8 cellular contexts compared by ENCODE assay signal in genomic region chr16:70380919-70381603, GRCh38. TPM values are rescaled to one million over a fixed set of nuclear protein-coding genes. Genes with fewer than 3 reads are reported as not detected.
DNase-seq lines count a peak whose midpoint lies in the region; ATAC-seq and TF ChIP-seq lines count a peak whose summit lies in the region.

No MANE protein-coding gene starts in this region.

- H3K27me3 Mint-ChIP-seq in neural crest cell (ENCODE audit: low read depth): peaks cover 3% of the 10 kb centered on the region

- H3K9me3 ChIP-seq in RWPE2 (ENCODE audit: severe bottlenecking) (no peaks in the 10 kb centered on the region), stomach smooth muscle (ENCODE audit: control insufficient read depth in 2 of 2, low read length in 2 of 2) (no peaks in the 10 kb centered on the region)

- H3K36me3 Mint-ChIP-seq in neural crest cell (ENCODE audit: low read depth): peaks cover 16% of the 10 kb centered on the region

- ATAC-seq in RWPE2 (ENCODE audit: low read depth): peak; percentile 90

- H3K36me3 ChIP-seq in RWPE2 (ENCODE audit: low read depth): peaks cover 25% of the 10 kb centered on the region
- H3K36me3 ChIP-seq in stomach smooth muscle (ENCODE audit: control insufficient read depth in 2 of 2, insufficient read depth in 2 of 2, low read length in 2 of 2): peaks cover 0 to 7% of the 10 kb centered on the region in 2 donors

- no peaks in the 10 kb centered on the region for H3K9me3 Mint-ChIP-seq in neural crest cell

- TF ChIP-seq CTCF in RWPE2 (IDR thresholded peaks at IDR 0.05; ENCODE audit: poor library complexity, severe bottlenecking) (peak; percentile 67), foreskin fibroblast (IDR thresholded peaks at IDR 0.05; ENCODE audit: low read depth, low read length) (no peak), neural crest cell (conservative IDR thresholded peaks at IDR 0.05) (peak; percentile 54)

- no peaks in the 10 kb centered on the region for H3K27me3 ChIP-seq in RWPE2 (ENCODE audit: insufficient read depth, poor library complexity, severe bottlenecking)
- no peaks in the 10 kb centered on the region for H3K27me3 ChIP-seq in stomach smooth muscle (ENCODE audit: control insufficient read depth in 1 of 2, insufficient read depth in 2 of 2, low read length in 2 of 2)

- H3K27ac Mint-ChIP-seq in neural crest cell (ENCODE audit: unreplicated experiment): peak overlapping the region; percentile 62

- H3K4me3 Mint-ChIP-seq in neural crest cell: peak overlapping the region; percentile 94

- H3K4me1 ChIP-seq in RWPE2 (ENCODE audit: insufficient read depth, poor library complexity, severe bottlenecking): no peaks in the 10 kb centered on the region
- peaks cover 16% of the 10 kb centered on the region for H3K4me1 ChIP-seq in stomach smooth muscle (ENCODE audit: control insufficient read depth, insufficient read depth, low read length)

- H3K27ac ChIP-seq in RWPE2 (ENCODE audit: poor library complexity, severe bottlenecking) (peak overlapping the region; percentile 85), stomach smooth muscle (ENCODE audit: low read length) (peak overlapping the region; percentile 69)

- peak; percentile 99 for DNase-seq in ELF-1 (ENCODE audit: low read depth, low spot score)
- DNase-seq in GOT3 (lab: John Stamatoyannopoulos, UW): peak; percentile 85
- peak; percentile 99 for DNase-seq in LoVo (ENCODE audit: low spot score)
- DNase-seq in RWPE2 (ENCODE audit: low spot score): peak; percentile 97
- peak; percentile 91 for DNase-seq in activated gamma-delta T cell (lab: John Stamatoyannopoulos, UW)
- DNase-seq in foreskin fibroblast: peak; percentile 97 to 99
- DNase-seq in neural crest cell (ENCODE audit: low read depth, low spot score): peak; percentile 91

- H3K4me3 ChIP-seq in RWPE2 (ENCODE audit: severe bottlenecking) (peak overlapping the region; percentile 62), foreskin fibroblast (ENCODE audit: low read depth in 1 of 2, low read length in 2 of 2) (peak overlapping the region; percentile 78 to 84), stomach smooth muscle (ENCODE audit: low read length in 2 of 2) (peak overlapping the region; percentile 84 to 88)

- peak overlapping the region; percentile 78 for H3K9ac ChIP-seq in stomach smooth muscle (ENCODE audit: low read length in 2 of 2)

- peaks cover 11% of the 10 kb centered on the region for H3K4me1 Mint-ChIP-seq in neural crest cell

RNA-seq across cellular contexts. Expression of gene DDX19A, which starts 34.4 kb away (rescaled TPM):
- total RNA-seq in neural crest cell: 55.2 and 61.8 TPM in 2 replicates

RNA-seq across cellular contexts. Expression of gene ST3GAL2, which starts 57.8 kb away (rescaled TPM):
- 37.5 and 41.8 TPM in 2 replicates for total RNA-seq in neural crest cell

Comparison
In these comparisons a context has a peak if more than half of its experiments do, and no peak if none do; other contexts are left out.
1. Peak in every context shown above with its lines: DNase-seq, ATAC-seq, H3K4me3 ChIP-seq and H3K27ac ChIP-seq.